ENCODE assay signal across 8 cellular contexts in the genomic region with DNA sequence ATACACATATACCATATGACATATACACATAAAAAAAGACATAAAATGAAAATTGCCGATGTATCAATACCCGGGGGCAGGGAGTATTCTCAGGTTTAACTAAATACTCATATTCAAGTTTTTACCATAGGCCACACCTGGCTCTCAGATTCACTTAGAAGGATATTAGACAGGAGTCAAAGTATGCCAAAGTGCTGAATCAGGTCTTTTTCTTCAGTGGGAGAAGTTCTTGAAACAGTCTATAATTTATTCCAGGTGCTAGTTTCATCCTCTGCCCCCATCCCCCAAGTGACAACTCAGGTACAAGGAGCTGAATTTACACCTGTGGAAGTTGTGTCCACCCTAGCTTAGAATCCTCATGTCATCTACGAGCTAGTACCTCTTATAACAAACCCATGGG. TPM values are rescaled to one million over a fixed set of nuclear protein-coding genes. Genes with fewer than 3 reads are reported as not detected.
"Had no signal": no experiment of that assay in that cellular context is flagged by ENCODE, and none has a peak within 500 bp of the region (broad histone marks: within the 10 kb centered on the region; RNA-seq: fewer than 3 reads in every experiment).

No MANE protein-coding gene starts in this region.

- H2AFZ ChIP-seq: GM23338 had no signal

- H3K4me3 Mint-ChIP-seq: GM23338, H9 had no signal

- H3K4me2 ChIP-seq: GM23338 had no signal

- H3K4me1 Mint-ChIP-seq: GM23338, H9 had no signal

- FAIRE-seq: H1, H54, HTR-8/SVneo had no signal

- H3K9me3 Mint-ChIP-seq: GM23338, H9 had no signal

- H3K27ac Mint-ChIP-seq: GM23338, H9 had no signal

- H3K4me3 ChIP-seq: GM23338 had no signal

- ATAC-seq: GM23338 had no signal

- DNase-seq: H9, HCEC 1CT, KBM-7 had no signal

RNA-seq across cellular contexts. Expression of a gene that starts 8.5 kb away (rescaled TPM):
- total RNA-seq: HT-29 had no signal

RNA-seq across cellular contexts. Expression of a gene that starts 24.2 kb away (rescaled TPM):
- total RNA-seq: GM23338, H1, H9, HT-29 had no signal
- polyA plus RNA-seq: GM23338, H1 had no signal

RNA-seq across cellular contexts. Expression of a gene that starts 59.4 kb away (rescaled TPM):
- total RNA-seq: GM23338, H1, H9, HT-29 had no signal
- polyA plus RNA-seq: H1 had no signal
